ENCODE assay signal across 12 cellular contexts in genomic region chr2:235264121-235264493, GRCh38.
DNase-seq lines count a peak whose midpoint lies in the region; ATAC-seq and TF ChIP-seq lines count a peak whose summit lies in the region.
"Had no signal": no experiment of that assay in that cellular context is flagged by ENCODE, and none has a peak within 500 bp of the region (broad histone marks: within the 10 kb centered on the region; RNA-seq: fewer than 3 reads in every experiment).

No MANE protein-coding gene starts in this region.

- in situ Hi-C loops in mammary epithelial cell (cut with MboI; ENCODE audit: low sequenced_read_pairs in 2 of 2), result no loop called here

- no TSS peak for BruUV-seq in A673 (replicated peaks; lab: Mats Ljungman, UMichigan)
- no TSS peak for BruUV-seq in mammary epithelial cell (replicated peaks; lab: Mats Ljungman, UMichigan)

- POLR2A ChIA-PET in A673 (lab: Charles Lee; ENCODE audit: low non-redundant PET), result interaction anchor here (0.5 kb wide), 1 partner anchor 84 kb away, joined by 4 read pairs; no protein-coding TSS in a partner anchor

- TF ChIP-seq CTCF in A673 (conservative IDR thresholded peaks at IDR 0.05; ENCODE audit: low read depth, low read length), result no peak
- peak in 1 of 2 donors; percentile 1 for TF ChIP-seq CTCF in mammary epithelial cell (conservative IDR thresholded peaks at IDR 0.05 in 1 of 2, IDR thresholded peaks at IDR 0.05 in 1 of 2; ENCODE audit: extremely low read depth in 1 of 2, insufficient read depth in 1 of 2, low read depth in 1 of 2, low read length in 2 of 2)

- H3K4me1 ChIP-seq in A673 (ENCODE audit: insufficient read depth, low read length, poor library complexity, severe bottlenecking) (peaks cover 34% of the 10 kb centered on the region), mammary epithelial cell (ENCODE audit: insufficient read depth, low read length) (peaks cover 8% of the 10 kb centered on the region), muscle layer of duodenum (ENCODE audit: control insufficient read depth in 1 of 2, insufficient read depth in 2 of 2, low read length in 2 of 2) (no peaks in the 10 kb centered on the region)
- H3K4me1 ChIP-seq: HAP-1 had no signal

- peak overlapping the region; percentile 10 for H3K27ac ChIP-seq in A673 (ENCODE audit: low read depth, low read length, poor library complexity, severe bottlenecking)
- H3K27ac ChIP-seq in mammary epithelial cell (ENCODE audit: insufficient read depth, low read depth, low read length), result no peak overlapping the region
- H3K27ac ChIP-seq in muscle layer of duodenum (ENCODE audit: low read length), result peak overlapping the region; percentile 72
- H3K27ac ChIP-seq: BLaER1 had no signal

- CTCF ChIA-PET in A673 (lab: Charles Lee) (no interaction called here), mammary epithelial cell (lab: Charles Lee; ENCODE audit: low non-redundant PET) (no interaction called here)

- peak overlapping the region; percentile 19 for H3K4me2 ChIP-seq in mammary epithelial cell (ENCODE audit: insufficient read depth, low read depth, low read length)
- H3K4me2 ChIP-seq: BLaER1 had no signal

- H3K27me3 ChIP-seq in A673 (replicated peaks; ENCODE audit: insufficient read depth, low read depth, low read length, poor library complexity) (no peaks in the 10 kb centered on the region), mammary epithelial cell (ENCODE audit: insufficient read depth, low read length) (no peaks in the 10 kb centered on the region), muscle layer of duodenum (ENCODE audit: low read depth, low read length) (no peaks in the 10 kb centered on the region)
- H3K27me3 ChIP-seq: BLaER1 had no signal

- DNase-seq in A673 (ENCODE audit: low spot score) (no peak), NCI-H460 (ENCODE audit: extremely low read depth, low read depth) (peak; percentile 26), mammary epithelial cell (no peak), NCI-H2196 treated with DMSO at 0.1 percent for 48 hours (lab: John Stamatoyannopoulos, UW; ENCODE audit: unreplicated experiment) (no peak)
- DNase-seq in activated CD8-positive, alpha-beta memory T cell treated with anti-CD3 and anti-CD28 coated beads, Interleukin-2, amount 50 U/mL, for 4 hours, result no peak
- no peak for DNase-seq in activated CD4-positive, alpha-beta T cell treated with anti-CD3 and anti-CD28 coated beads for 1 hour
- DNase-seq: activated CD4-positive, alpha-beta T cell treated with anti-CD3 and anti-CD28 coated beads, Interleukin-2, amount 50 U/mL, for 1 hour; stimulated activated CD4-positive, alpha-beta T cell treated with anti-CD3 and anti-CD28 coated beads, Interleukin-1b, Interleukin-23, amount 100 ng/mL, for 48 hours had no signal

- 94% methylated on average over 1 of the region's 1 CpG for WGBS in mammary epithelial cell (ENCODE audit: low coverage, missing lambda C conversion rate)

- H3K9me3 ChIP-seq in A673 (ENCODE audit: low read depth, low read length, poor library complexity, severe bottlenecking), result no peaks in the 10 kb centered on the region
- no peaks in the 10 kb centered on the region for H3K9me3 ChIP-seq in mammary epithelial cell (replicated peaks; ENCODE audit: insufficient read depth, low read length)
- no peaks in the 10 kb centered on the region for H3K9me3 ChIP-seq in muscle layer of duodenum (ENCODE audit: control insufficient read depth in 1 of 2, low read length in 2 of 2)
- H3K9me3 ChIP-seq: BLaER1, HAP-1 had no signal

- H3K36me3 ChIP-seq in A673 (ENCODE audit: insufficient read depth, low read length, poor library complexity, severe bottlenecking), result no peaks in the 10 kb centered on the region
- no peaks in the 10 kb centered on the region for H3K36me3 ChIP-seq in mammary epithelial cell (ENCODE audit: insufficient read depth, low read length)
- H3K36me3 ChIP-seq in muscle layer of duodenum (ENCODE audit: control insufficient read depth in 1 of 2, insufficient read depth in 2 of 2, low read length in 2 of 2), result no peaks in the 10 kb centered on the region
- H3K36me3 ChIP-seq: BLaER1, HAP-1 had no signal

- no peak for ATAC-seq in GM21717 (IDR thresholded peaks at IDR 0.05; ENCODE audit: unreplicated experiment)

- peak overlapping the region; percentile 77 for H2AFZ ChIP-seq in mammary epithelial cell (ENCODE audit: low read depth, low read length)

- no peak overlapping the region for H3K9ac ChIP-seq in mammary epithelial cell (ENCODE audit: insufficient read depth, low read length)
- H3K9ac ChIP-seq: BLaER1 had no signal

- H3K4me3 ChIP-seq in A673 (ENCODE audit: low read depth, low read length, poor library complexity, severe bottlenecking) (peak overlapping the region; percentile 14), mammary epithelial cell (replicated peaks in 1 of 3; ENCODE audit: insufficient read depth in 1 of 3, low read depth in 2 of 3, low read length in 3 of 3) (no peak overlapping the region), muscle layer of duodenum (ENCODE audit: low read depth in 1 of 2, low read length in 2 of 2) (no peak overlapping the region)
- H3K4me3 ChIP-seq: BLaER1, HAP-1 had no signal

- intact Hi-C loops in A673 (cut with micrococcal nuclease; ENCODE audit: unreplicated experiment) (loop anchor here (5.0 kb wide), 1 partner anchor 132 kb away; no protein-coding TSS in a partner anchor), mammary epithelial cell (cut with micrococcal nuclease) (loop anchor here (10.0 kb wide), 1 partner anchor 129 kb away; no protein-coding TSS in a partner anchor)

- no peaks in the 10 kb centered on the region for H3K79me2 ChIP-seq in mammary epithelial cell (ENCODE audit: insufficient read depth, low read length)

- dilution Hi-C loops in mammary epithelial cell (cut with HindIII; ENCODE audit: low sequenced_read_pairs), result no loop called here

- no peaks in the 10 kb centered on the region for H4K20me1 ChIP-seq in mammary epithelial cell (ENCODE audit: insufficient read depth, low read length)
- H4K20me1 ChIP-seq: BLaER1 had no signal
